In the genomic region with DNA sequence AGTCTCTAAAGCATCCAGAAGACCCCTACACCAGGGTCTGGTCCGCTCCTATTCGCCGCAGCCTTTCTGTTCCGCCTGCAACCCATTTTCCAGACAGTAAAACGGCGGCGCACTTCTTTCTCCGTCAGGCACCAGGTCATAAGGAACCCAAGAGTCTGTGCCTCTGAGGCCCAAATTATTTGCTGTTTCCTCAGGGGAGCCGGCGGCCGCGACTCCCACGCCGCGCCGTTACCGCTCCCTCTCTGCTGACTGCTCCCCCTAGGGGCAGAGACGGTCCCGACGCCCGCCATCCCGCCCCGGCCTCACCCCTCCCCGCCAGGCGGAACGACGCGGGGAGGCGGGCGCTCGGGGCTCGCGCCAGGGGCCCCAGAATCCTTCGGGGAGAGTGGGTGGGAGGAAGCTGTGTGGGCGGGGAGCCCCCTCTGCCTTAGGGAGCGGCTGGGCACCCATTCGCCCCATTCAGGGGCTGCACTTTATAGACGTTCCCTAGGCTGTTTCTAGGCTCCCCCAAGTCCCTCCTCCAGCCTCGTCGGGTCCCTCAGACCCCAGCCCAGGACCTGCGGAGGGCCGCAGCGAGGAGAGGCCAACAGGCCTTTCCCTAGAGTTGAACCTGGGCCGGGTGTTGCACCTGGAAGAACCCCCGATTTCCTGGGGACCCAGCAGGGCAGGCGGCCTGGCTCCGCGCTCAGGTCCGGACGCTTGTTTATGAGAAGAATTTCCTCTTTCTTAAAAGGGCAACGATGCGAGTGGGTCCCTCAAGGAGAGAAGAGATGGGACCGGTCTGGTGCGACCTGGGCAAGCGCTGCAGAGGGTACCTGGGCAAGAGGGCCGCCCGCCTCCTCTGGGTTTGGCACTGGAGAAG, we compare ENCODE assay signal across 1 cellular context.
TF ChIP-seq lines count a peak whose summit lies in the region.

No MANE protein-coding gene starts in this region.

TF ChIP-seq in WTC11, 78 proteins besides CTCF, POLR2A, EP300 and RAD21 (continued from another document):
- TF ChIP-seq JAZF1 (CRISPR knock-in tag; IDR thresholded peaks at IDR 0.05) (no peak), SOX15 (CRISPR knock-in tag; IDR thresholded peaks at IDR 0.05) (no peak), TEAD4 (CRISPR knock-in tag; IDR thresholded peaks at IDR 0.05) (no peak), KAT7 (CRISPR knock-in tag; IDR thresholded peaks at IDR 0.05; ENCODE audit: borderline replicate concordance) (no peak), ZNF219 (CRISPR knock-in tag; IDR thresholded peaks at IDR 0.05; ENCODE audit: borderline replicate concordance) (peak; percentile 33; the same call in 1 of the 2 replicates), CBFB (CRISPR knock-in tag; IDR thresholded peaks at IDR 0.05; ENCODE audit: low read depth) (no peak), ZNF423 (CRISPR knock-in tag; IDR thresholded peaks at IDR 0.05) (peak; percentile 100), CREB1 (CRISPR knock-in tag; IDR thresholded peaks at IDR 0.05) (no peak), JUN (CRISPR knock-in tag; IDR thresholded peaks at IDR 0.05) (no peak; the same call in 1 of the 2 replicates)
- TF ChIP-seq, protein P1, sequence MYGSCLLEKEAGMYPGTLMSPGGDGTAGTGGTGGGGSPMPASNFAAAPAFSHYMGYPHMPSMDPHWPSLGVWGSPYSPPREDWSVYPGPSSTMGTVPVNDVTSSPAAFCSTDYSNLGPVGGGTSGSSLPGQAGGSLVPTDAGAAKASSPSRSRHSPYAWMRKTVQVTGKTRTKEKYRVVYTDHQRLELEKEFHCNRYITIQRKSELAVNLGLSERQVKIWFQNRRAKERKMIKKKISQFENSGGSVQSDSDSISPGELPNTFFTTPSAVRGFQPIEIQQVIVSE (CRISPR knock-in tag; IDR thresholded peaks at IDR 0.05; ENCODE audit: borderline replicate concordance): no peak
- TF ChIP-seq, protein P2, sequence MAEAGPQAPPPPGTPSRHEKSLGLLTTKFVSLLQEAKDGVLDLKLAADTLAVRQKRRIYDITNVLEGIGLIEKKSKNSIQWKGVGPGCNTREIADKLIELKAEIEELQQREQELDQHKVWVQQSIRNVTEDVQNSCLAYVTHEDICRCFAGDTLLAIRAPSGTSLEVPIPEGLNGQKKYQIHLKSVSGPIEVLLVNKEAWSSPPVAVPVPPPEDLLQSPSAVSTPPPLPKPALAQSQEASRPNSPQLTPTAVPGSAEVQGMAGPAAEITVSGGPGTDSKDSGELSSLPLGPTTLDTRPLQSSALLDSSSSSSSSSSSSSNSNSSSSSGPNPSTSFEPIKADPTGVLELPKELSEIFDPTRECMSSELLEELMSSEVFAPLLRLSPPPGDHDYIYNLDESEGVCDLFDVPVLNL (CRISPR knock-in tag; IDR thresholded peaks at IDR 0.05; ENCODE audit: borderline replicate concordance, low read depth): 0 out of 2 replicates have a peak, but pooled peaks have one; percentile 17
- TF ChIP-seq, protein P3, sequence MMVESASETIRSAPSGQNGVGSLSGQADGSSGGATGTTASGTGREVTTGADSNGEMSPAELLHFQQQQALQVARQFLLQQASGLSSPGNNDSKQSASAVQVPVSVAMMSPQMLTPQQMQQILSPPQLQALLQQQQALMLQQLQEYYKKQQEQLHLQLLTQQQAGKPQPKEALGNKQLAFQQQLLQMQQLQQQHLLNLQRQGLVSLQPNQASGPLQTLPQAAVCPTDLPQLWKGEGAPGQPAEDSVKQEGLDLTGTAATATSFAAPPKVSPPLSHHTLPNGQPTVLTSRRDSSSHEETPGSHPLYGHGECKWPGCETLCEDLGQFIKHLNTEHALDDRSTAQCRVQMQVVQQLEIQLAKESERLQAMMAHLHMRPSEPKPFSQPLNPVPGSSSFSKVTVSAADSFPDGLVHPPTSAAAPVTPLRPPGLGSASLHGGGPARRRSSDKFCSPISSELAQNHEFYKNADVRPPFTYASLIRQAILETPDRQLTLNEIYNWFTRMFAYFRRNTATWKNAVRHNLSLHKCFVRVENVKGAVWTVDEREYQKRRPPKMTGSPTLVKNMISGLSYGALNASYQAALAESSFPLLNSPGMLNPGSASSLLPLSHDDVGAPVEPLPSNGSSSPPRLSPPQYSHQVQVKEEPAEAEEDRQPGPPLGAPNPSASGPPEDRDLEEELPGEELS (CRISPR knock-in tag; IDR thresholded peaks at IDR 0.05): no peak
